In genomic region chr10:7520496-7521485, GRCh38 we compare ENCODE assay signal across 10 cellular contexts.
DNase-seq lines count a peak whose midpoint lies in the region; ATAC-seq, FAIRE-seq and TF ChIP-seq lines count a peak whose summit lies in the region.
"Had no signal": no experiment of that assay in that cellular context is flagged by ENCODE, and none has a peak within 500 bp of the region (broad histone marks: within the 10 kb centered on the region; RNA-seq: fewer than 3 reads in every experiment).

No MANE protein-coding gene starts in this region.

- H3K9me3 Mint-ChIP-seq in CD14-positive monocyte, result peaks cover 1 to 7% (median 4%) of the 10 kb centered on the region in 7 donors
- H3K9me3 Mint-ChIP-seq in activated CD4-positive, alpha-beta memory T cell treated with anti-CD3 and anti-CD28 coated beads for 36 hours, result no peaks in the 10 kb centered on the region

- TF ChIP-seq CTCF in CD14-positive monocyte (IDR thresholded peaks at IDR 0.05), result no peak

- H3K36me3 Mint-ChIP-seq in CD14-positive monocyte, result no peaks in the 10 kb centered on the region
- no peaks in the 10 kb centered on the region for H3K36me3 Mint-ChIP-seq in activated CD4-positive, alpha-beta memory T cell treated with anti-CD3 and anti-CD28 coated beads for 36 hours

- FAIRE-seq in HTR-8/SVneo (lab: Jason Lieb, UNC), result no peak
- FAIRE-seq: endothelial cell of umbilical vein had no signal

- CTCF ChIA-PET in activated CD4-positive, alpha-beta memory T cell treated with anti-CD3 and anti-CD28 coated beads for 36 hours (lab: Charles Lee), result interaction anchor here (1.1 kb wide), 1 partner anchor 349 kb away, joined by 3 read pairs; no protein-coding TSS in a partner anchor

- H3K27ac Mint-ChIP-seq in CD14-positive monocyte, result peak overlapping the region in 4 of 7 donors; percentile 17 to 88 (median 40)
- no peak overlapping the region for H3K27ac Mint-ChIP-seq in activated CD4-positive, alpha-beta memory T cell treated with anti-CD3 and anti-CD28 coated beads for 36 hours

- H3K4me3 Mint-ChIP-seq in CD14-positive monocyte, result no peak overlapping the region
- no peak overlapping the region for H3K4me3 Mint-ChIP-seq in activated CD4-positive, alpha-beta memory T cell treated with anti-CD3 and anti-CD28 coated beads for 36 hours

- DNase-seq in CD14-positive monocyte (ENCODE audit: low spot score) (no peak), M059J (ENCODE audit: low read depth) (peak; percentile 12), AG08395 (ENCODE audit: low spot score) (no peak), HTR-8/SVneo (ENCODE audit: insufficient read length, low spot score) (no peak)
- no peak for DNase-seq in stimulated activated CD4-positive, alpha-beta T cell treated with anti-CD3 and anti-CD28 coated beads, Interleukin-4, amount 100 ng/mL, for 4 hours
- DNase-seq in activated CD4-positive, alpha-beta memory T cell treated with anti-CD3 and anti-CD28 coated beads for 36 hours, result no peak
- DNase-seq: PC-3 had no signal

- H3K4me1 Mint-ChIP-seq in CD14-positive monocyte, result peaks cover 18% of the 10 kb centered on the region
- H3K4me1 Mint-ChIP-seq in activated CD4-positive, alpha-beta memory T cell treated with anti-CD3 and anti-CD28 coated beads for 36 hours (ENCODE audit: low read depth), result no peaks in the 10 kb centered on the region

- POLR2A ChIA-PET in activated CD4-positive, alpha-beta memory T cell treated with anti-CD3 and anti-CD28 coated beads for 36 hours (lab: Charles Lee), result no interaction called here

- peak; percentile 86 for ATAC-seq in GM18909 (IDR thresholded peaks at IDR 0.05; ENCODE audit: poor library complexity, unreplicated experiment)
- peak; percentile 81 for ATAC-seq in HG02678 (IDR thresholded peaks at IDR 0.05; ENCODE audit: unreplicated experiment)
- ATAC-seq: PC-3 had no signal

- intact Hi-C loops in CD14-positive monocyte (cut with micrococcal nuclease), result loop anchor here in 1 of 2 donors (10.0 kb wide), 1 partner anchor 1784 kb away; no protein-coding TSS in a partner anchor
- intact Hi-C loops in activated CD4-positive, alpha-beta memory T cell treated with anti-CD3 and anti-CD28 coated beads for 36 hours (cut with micrococcal nuclease), result loop anchor here (10.0 kb wide), 1 partner anchor 104 kb away; no protein-coding TSS in a partner anchor

- peaks cover 0 to 4% (median 2%) of the 10 kb centered on the region in 3 donors for H3K27me3 Mint-ChIP-seq in CD14-positive monocyte (ENCODE audit: low read depth in 3 of 3)
- H3K27me3 Mint-ChIP-seq in activated CD4-positive, alpha-beta memory T cell treated with anti-CD3 and anti-CD28 coated beads for 36 hours, result no peaks in the 10 kb centered on the region
